Comparison of ENCODE assay signal across 28 cellular contexts in genomic region chr11:7971846-7972245, GRCh38. TPM values are rescaled to one million over a fixed set of nuclear protein-coding genes. Genes with fewer than 3 reads are reported as not detected.
"Had no signal": no experiment of that assay in that cellular context is flagged by ENCODE, and none has a peak within 500 bp of the region (broad histone marks: within the 10 kb centered on the region; RNA-seq: fewer than 3 reads in every experiment).

No MANE protein-coding gene starts in this region.

- H3K4me3 Mint-ChIP-seq: naive B cell; nephron progenitor cell; stimulated activated naive B cell treated with anti-CD40 and anti-IgM and Interleukin-4, amounts not matched to agents 10 μg/mL and 1 μg/mL and 100 μg/mL, for 72 hours; stimulated activated naive CD8-positive, alpha-beta T cell treated with anti-CD3 and anti-CD28 coated beads, Interleukin-15, amount 100 ng/mL, for 72 hours; type B pancreatic cell had no signal

- H3K4me1 Mint-ChIP-seq: naive B cell; nephron progenitor cell; stimulated activated naive B cell treated with anti-CD40 and anti-IgM and Interleukin-4, amounts not matched to agents 10 μg/mL and 1 μg/mL and 100 μg/mL, for 72 hours; stimulated activated naive CD8-positive, alpha-beta T cell treated with anti-CD3 and anti-CD28 coated beads, Interleukin-15, amount 100 ng/mL, for 72 hours had no signal

- H3K27ac ChIP-seq: colonic mucosa, neutrophil, ovary, right atrium auricular region, sigmoid colon, skin epidermis, thoracic aorta had no signal

- DNase-seq: colonic mucosa; dermis blood vessel endothelial cell; erythroblast; foreskin melanocyte; head of caudate nucleus; hippocampal formation; left colon; left ventricle myocardium superior; mesendoderm; naive B cell; nephron progenitor cell; ovary; sigmoid colon; stimulated activated CD4-positive, alpha-beta T cell treated with anti-CD3 and anti-CD28 coated beads, Interleukin-2, amount 100 ng/mL, for 24 hours; stimulated activated CD4-positive, alpha-beta T cell treated with anti-CD3 and anti-CD28 coated beads, Interleukin-4, amount 100 ng/mL, for 4 hours; stimulated activated naive B cell treated with anti-CD40 and anti-IgM and Interleukin-4, amounts not matched to agents 10 μg/mL and 1 μg/mL and 100 μg/mL, for 72 hours; stimulated activated naive CD8-positive, alpha-beta T cell treated with anti-CD3 and anti-CD28 coated beads, Interleukin-15, amount 100 ng/mL, for 72 hours; substantia nigra had no signal

- H3K4me1 ChIP-seq: colonic mucosa, right atrium auricular region, sigmoid colon had no signal

- H3K36me3 Mint-ChIP-seq: naive B cell; stimulated activated naive B cell treated with anti-CD40 and anti-IgM and Interleukin-4, amounts not matched to agents 10 μg/mL and 1 μg/mL and 100 μg/mL, for 72 hours; type B pancreatic cell had no signal

- H3K9me3 ChIP-seq: colonic mucosa, neutrophil, ovary, right atrium auricular region, sigmoid colon, thoracic aorta had no signal

- H3K9me3 Mint-ChIP-seq: nephron progenitor cell; stimulated activated naive B cell treated with anti-CD40 and anti-IgM and Interleukin-4, amounts not matched to agents 10 μg/mL and 1 μg/mL and 100 μg/mL, for 72 hours; stimulated activated naive CD8-positive, alpha-beta T cell treated with anti-CD3 and anti-CD28 coated beads, Interleukin-15, amount 100 ng/mL, for 72 hours; type B pancreatic cell had no signal

- FAIRE-seq: urothelium cell line had no signal

- H3K4me3 ChIP-seq: colonic mucosa, ovary, right atrium auricular region, sigmoid colon, skin epidermis, thoracic aorta had no signal

- H3K27ac Mint-ChIP-seq: naive B cell; nephron progenitor cell; stimulated activated naive B cell treated with anti-CD40 and anti-IgM and Interleukin-4, amounts not matched to agents 10 μg/mL and 1 μg/mL and 100 μg/mL, for 72 hours; stimulated activated naive CD8-positive, alpha-beta T cell treated with anti-CD3 and anti-CD28 coated beads, Interleukin-15, amount 100 ng/mL, for 72 hours; type B pancreatic cell had no signal

- H3K27me3 ChIP-seq: colonic mucosa, ovary, right atrium auricular region, sigmoid colon had no signal

- H3K36me3 ChIP-seq: colonic mucosa, neutrophil, ovary, right atrium auricular region, sigmoid colon, thoracic aorta had no signal

RNA-seq across cellular contexts. Expression of gene NLRP10, which starts 6.6 kb away (rescaled TPM):
- total RNA-seq: cerebellum, colonic mucosa, kidney epithelial cell, left colon, left ventricle myocardium superior, lung microvascular endothelial cell, ovary, posterior vena cava, right atrium auricular region, sigmoid colon had no signal
- polyA plus RNA-seq: ovary, sigmoid colon had no signal

RNA-seq across cellular contexts. Expression of gene OR10A3, which starts 30.3 kb away (rescaled TPM):
- total RNA-seq: cerebellum, colonic mucosa, dermis blood vessel endothelial cell, kidney epithelial cell, left colon, left ventricle myocardium superior, lung microvascular endothelial cell, ovary, posterior vena cava, right atrium auricular region, sigmoid colon, thoracic aorta had no signal
- polyA plus RNA-seq: ovary, sigmoid colon had no signal

RNA-seq across cellular contexts. Expression of gene OR10A6, which starts 40.8 kb away (rescaled TPM):
- total RNA-seq: cerebellum, colonic mucosa, dermis blood vessel endothelial cell, kidney epithelial cell, left colon, left ventricle myocardium superior, lung microvascular endothelial cell, ovary, posterior vena cava, right atrium auricular region, sigmoid colon, thoracic aorta had no signal
- polyA plus RNA-seq: ovary, sigmoid colon had no signal
